Comparison of ENCODE assay signal across 8 cellular contexts in genomic region chr9:89483592-89484474, GRCh38.
DNase-seq lines count a peak whose midpoint lies in the region; ATAC-seq lines count a peak whose summit lies in the region.

No MANE protein-coding gene starts in this region.

- peak; percentile 81 for ATAC-seq in GM18511 (IDR thresholded peaks at IDR 0.05; ENCODE audit: unreplicated experiment)
- ATAC-seq in HG02798 (IDR thresholded peaks at IDR 0.05; ENCODE audit: poor library complexity, unreplicated experiment) = peak; percentile 69

- DNase-seq in T-helper 9 cell (peak; percentile 61), COR-L47 (lab: John Stamatoyannopoulos, UW) (no peak), kidney glomerular epithelial cell (lab: John Stamatoyannopoulos, UW) (no peak), NCI-H345 treated with DMSO at 0.1 percent for 48 hours (lab: John Stamatoyannopoulos, UW; ENCODE audit: unreplicated experiment) (no peak)
- DNase-seq in effector CD4-positive, alpha-beta T cell = peak; percentile 65
- DNase-seq in stimulated activated CD8-positive, alpha-beta memory T cell treated with anti-CD3 and anti-CD28 coated beads, Interleukin-7, amount 100 ng/mL, for 48 hours (ENCODE audit: extremely low read depth in 1 of 2, low read depth in 1 of 2) = peak; percentile 52 to 57

Comparison
In these comparisons a context has a peak if more than half of its experiments do, and no peak if none do; other contexts are left out.
1. DNase-seq: peak in T-helper 9 cell (single experiment), effector CD4-positive, alpha-beta T cell (single experiment) and stimulated activated CD8-positive, alpha-beta memory T cell treated with anti-CD3 and anti-CD28 coated beads, Interleukin-7, amount 100 ng/mL, for 48 hours (2 of 2); none in COR-L47 (single experiment), kidney glomerular epithelial cell (single experiment) and NCI-H345 treated with DMSO at 0.1 percent for 48 hours (single experiment).